In the genomic region with DNA sequence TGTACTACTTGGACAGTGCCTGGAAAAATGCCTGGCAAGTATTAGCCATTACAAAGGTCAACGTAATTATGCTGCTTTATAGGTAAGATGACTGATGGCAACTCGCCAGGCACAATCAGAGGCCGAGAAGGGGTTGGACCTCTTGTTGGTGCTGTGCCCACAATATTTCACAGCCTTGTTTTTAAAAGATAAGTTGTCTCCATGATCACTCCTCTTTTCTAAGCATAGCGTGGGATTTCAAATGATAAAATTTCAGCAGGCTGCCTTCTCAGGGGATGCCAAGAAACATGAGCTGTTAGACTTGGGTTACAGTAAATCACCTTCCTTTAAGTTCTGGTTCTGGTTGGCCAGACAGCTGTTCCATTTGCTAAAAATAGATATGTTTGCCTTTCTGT, we compare ENCODE assay signal across 11 cellular contexts. TPM values are rescaled to one million over a fixed set of nuclear protein-coding genes. Genes with fewer than 3 reads are reported as not detected.
DNase-seq lines count a peak whose midpoint lies in the region; ATAC-seq and TF ChIP-seq lines count a peak whose summit lies in the region.
"Had no signal": no experiment of that assay in that cellular context is flagged by ENCODE, and none has a peak within 500 bp of the region (broad histone marks: within the 10 kb centered on the region; RNA-seq: fewer than 3 reads in every experiment).

No MANE protein-coding gene starts in this region.

- H3K4me1 Mint-ChIP-seq in activated T-cell treated with anti-CD3 and anti-CD28 coated beads, Interleukin-2, amount 50 U/mL, for 4 hours (ENCODE audit: low read depth), result peaks cover 78% of the 10 kb centered on the region
- H3K4me1 Mint-ChIP-seq in activated naive CD8-positive, alpha-beta T cell (ENCODE audit: low read depth), result peaks cover 50% of the 10 kb centered on the region
- peaks cover 57 to 70% (median 58%) of the 10 kb centered on the region in 3 donors for H3K4me1 Mint-ChIP-seq in naive B cell
- peaks cover 52 to 61% of the 10 kb centered on the region in 2 donors for H3K4me1 Mint-ChIP-seq in stimulated activated naive B cell treated with anti-CD40 and anti-IgM and Interleukin-4, amounts not matched to agents 10 μg/mL and 1 μg/mL and 100 μg/mL, for 72 hours

- no peak for ATAC-seq in activated T-cell treated with anti-CD3 and anti-CD28 coated beads, Interleukin-2, amount 50 U/mL, for 4 hours
- ATAC-seq in naive B cell (ENCODE audit: low read depth in 2 of 2) (no peak), foreskin keratinocyte (no peak)
- no peak for ATAC-seq in stimulated activated naive B cell treated with anti-CD40 and anti-IgM and Interleukin-4, amounts not matched to agents 10 μg/mL and 1 μg/mL and 100 μg/mL, for 72 hours (replicated peaks)

- no peak for DNase-seq in activated T-cell treated with anti-CD3 and anti-CD28 coated beads, Interleukin-2, amount 50 U/mL, for 4 hours
- DNase-seq in activated T-cell treated with anti-CD3 and anti-CD28 coated beads for 4 hours (no peak), naive B cell (no peak), ureter (ENCODE audit: low spot score) (peak; percentile 53), NCI-H526 treated with DMSO at 0.1 percent for 48 hours (lab: John Stamatoyannopoulos, UW) (no peak), foreskin keratinocyte (no peak)
- DNase-seq in stimulated activated naive B cell treated with anti-CD40 and anti-IgM and Interleukin-4, amounts not matched to agents 10 μg/mL and 1 μg/mL and 100 μg/mL, for 72 hours, result no peak
- DNase-seq: effector CD8-positive, alpha-beta T cell; HCEC 1CT; NCI-H1092 treated with DMSO at 0.1 percent for 48 hours had no signal

- TF ChIP-seq CTCF in foreskin keratinocyte (conservative IDR thresholded peaks at IDR 0.05), result no peak

- H3K9me3 Mint-ChIP-seq in activated T-cell treated with anti-CD3 and anti-CD28 coated beads, Interleukin-2, amount 50 U/mL, for 4 hours, result no peaks in the 10 kb centered on the region
- no peaks in the 10 kb centered on the region for H3K9me3 Mint-ChIP-seq in activated naive CD8-positive, alpha-beta T cell (ENCODE audit: low read depth)
- no peaks in the 10 kb centered on the region for H3K9me3 Mint-ChIP-seq in naive B cell
- no peaks in the 10 kb centered on the region for H3K9me3 Mint-ChIP-seq in stimulated activated naive B cell treated with anti-CD40 and anti-IgM and Interleukin-4, amounts not matched to agents 10 μg/mL and 1 μg/mL and 100 μg/mL, for 72 hours

- peaks cover 9% of the 10 kb centered on the region for H3K36me3 Mint-ChIP-seq in activated T-cell treated with anti-CD3 and anti-CD28 coated beads, Interleukin-2, amount 50 U/mL, for 4 hours (ENCODE audit: insufficient read depth)
- H3K36me3 Mint-ChIP-seq in activated naive CD8-positive, alpha-beta T cell, result peaks cover 3% of the 10 kb centered on the region
- H3K36me3 Mint-ChIP-seq in naive B cell, result no peaks in the 10 kb centered on the region
- no peaks in the 10 kb centered on the region for H3K36me3 Mint-ChIP-seq in stimulated activated naive B cell treated with anti-CD40 and anti-IgM and Interleukin-4, amounts not matched to agents 10 μg/mL and 1 μg/mL and 100 μg/mL, for 72 hours

- H3K27me3 ChIP-seq in foreskin keratinocyte, result peaks cover 32% of the 10 kb centered on the region

- no peak overlapping the region for H3K27ac ChIP-seq in foreskin keratinocyte

- peak overlapping the region; percentile 93 for H3K4me3 Mint-ChIP-seq in activated T-cell treated with anti-CD3 and anti-CD28 coated beads, Interleukin-2, amount 50 U/mL, for 4 hours
- peak overlapping the region; percentile 85 for H3K4me3 Mint-ChIP-seq in activated naive CD8-positive, alpha-beta T cell
- H3K4me3 Mint-ChIP-seq in naive B cell, result peak overlapping the region in 7 of 8 donors; percentile 30 to 97 (median 94)
- H3K4me3 Mint-ChIP-seq in stimulated activated naive B cell treated with anti-CD40 and anti-IgM and Interleukin-4, amounts not matched to agents 10 μg/mL and 1 μg/mL and 100 μg/mL, for 72 hours, result no peak overlapping the region

- H3K4me1 ChIP-seq in foreskin keratinocyte, result peaks cover 12% of the 10 kb centered on the region

- peaks cover 31% of the 10 kb centered on the region for H3K27me3 Mint-ChIP-seq in activated T-cell treated with anti-CD3 and anti-CD28 coated beads, Interleukin-2, amount 50 U/mL, for 4 hours (ENCODE audit: low read depth)
- peaks cover 22% of the 10 kb centered on the region for H3K27me3 Mint-ChIP-seq in activated naive CD8-positive, alpha-beta T cell
- peaks cover 9 to 33% (median 19%) of the 10 kb centered on the region in 3 donors for H3K27me3 Mint-ChIP-seq in naive B cell
- peaks cover 15 to 21% of the 10 kb centered on the region in 2 donors for H3K27me3 Mint-ChIP-seq in stimulated activated naive B cell treated with anti-CD40 and anti-IgM and Interleukin-4, amounts not matched to agents 10 μg/mL and 1 μg/mL and 100 μg/mL, for 72 hours

- no peak overlapping the region for H3K27ac Mint-ChIP-seq in activated naive CD8-positive, alpha-beta T cell
- H3K27ac Mint-ChIP-seq in naive B cell, result peak overlapping the region in 2 of 6 donors; percentile 31 to 87
- H3K27ac Mint-ChIP-seq in stimulated activated naive B cell treated with anti-CD40 and anti-IgM and Interleukin-4, amounts not matched to agents 10 μg/mL and 1 μg/mL and 100 μg/mL, for 72 hours, result no peak overlapping the region

RNA-seq across cellular contexts. Expression of a gene that starts 26.9 kb away (rescaled TPM):
- total RNA-seq in activated T-cell treated with anti-CD3 and anti-CD28 coated beads, Interleukin-2, amount 50 U/mL, for 4 hours, result 100 to 1,000 TPM in 1 of 3 donors, 10 to 100 TPM in 2; 27.3 to 121 (median 95.5) TPM
- polyA plus RNA-seq in naive B cell (ENCODE audit: low read depth in 6 of 6) (100 to 1,000 TPM in 1 of 6 donors, 10 to 100 TPM in 4, 1 to 10 TPM in 1; 9.4 to 139 (median 27.3) TPM), foreskin keratinocyte (5.1 and 8.8 TPM in 2 replicates)
- total RNA-seq in ureter (24.1 TPM), foreskin keratinocyte (4.5 and 8.1 TPM in 2 replicates)

Comparison
In these comparisons a context has a peak if more than half of its experiments do, and no peak if none do; other contexts are left out.
1. H3K4me3 Mint-ChIP-seq: peak in activated T-cell treated with anti-CD3 and anti-CD28 coated beads, Interleukin-2, amount 50 U/mL, for 4 hours (single experiment), activated naive CD8-positive, alpha-beta T cell (single experiment) and naive B cell (7 of 8); none in stimulated activated naive B cell treated with anti-CD40 and anti-IgM and Interleukin-4, amounts not matched to agents 10 μg/mL and 1 μg/mL and 100 μg/mL, for 72 hours (0 of 2).